ENCODE assay signal across 16 cellular contexts in the genomic region with DNA sequence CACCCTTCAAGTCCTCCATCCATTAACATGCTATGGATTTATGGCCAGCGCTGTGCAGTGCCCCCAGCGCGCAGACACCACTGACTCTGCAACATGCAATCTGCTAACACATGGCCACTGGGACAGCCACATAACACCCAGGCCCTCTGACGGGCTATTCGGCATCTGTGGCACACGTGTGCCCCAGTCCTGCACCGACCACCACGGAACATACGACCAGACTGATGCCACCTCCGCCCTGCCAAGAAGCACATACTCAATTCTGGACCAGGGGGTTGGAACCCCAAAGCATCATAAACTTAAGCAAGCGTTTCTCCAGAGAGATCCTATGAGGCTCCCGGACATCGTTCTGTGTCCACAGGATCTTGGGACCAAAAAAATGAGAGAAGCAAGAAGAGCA. TPM values are rescaled to one million over a fixed set of nuclear protein-coding genes. Genes with fewer than 3 reads are reported as not detected.
A peak's percentile ranks its signal among the peaks of the same experiment; 100 is the strongest.
DNase-seq lines count a peak whose midpoint lies in the region; ATAC-seq and TF ChIP-seq lines count a peak whose summit lies in the region.
"Had no signal": no experiment of that assay in that cellular context is flagged by ENCODE, and none has a peak within 500 bp of the region (broad histone marks: within the 10 kb centered on the region; RNA-seq: fewer than 3 reads in every experiment).

No MANE protein-coding gene starts in this region.

- H3K27ac Mint-ChIP-seq in activated T-cell treated with anti-CD3 and anti-CD28 coated beads, Interleukin-2, amount 50 U/mL, for 72 hours: peak overlapping the region; percentile 89
- H3K27ac Mint-ChIP-seq in activated B cell treated with CpG ODN at 0.5 μM for 24 hours (peak overlapping the region; percentile 91), glutamatergic neuron (ENCODE audit: unreplicated experiment) (peak overlapping the region; percentile 59), CD14-positive monocyte (peak overlapping the region in 2 of 7 donors; percentile 71 to 95)
- H3K27ac Mint-ChIP-seq in stimulated activated effector memory CD8-positive, alpha-beta T cell treated with anti-CD3 and anti-CD28 coated beads, Interleukin-12 subunit alpha, Interleukin-12 subunit beta, amount 100 ng/mL, for 72 hours: peak overlapping the region; percentile 91

- intact Hi-C loops in activated B cell treated with CpG ODN at 0.5 μM for 24 hours (cut with micrococcal nuclease): no loop called here
- intact Hi-C loops in CD14-positive monocyte (cut with micrococcal nuclease): loop anchor here in 1 of 2 donors (10.0 kb wide), 1 partner anchor 92 kb away; no protein-coding TSS in a partner anchor

- H3K4me3 Mint-ChIP-seq in activated T-cell treated with anti-CD3 and anti-CD28 coated beads, Interleukin-2, amount 50 U/mL, for 72 hours: peak overlapping the region; percentile 86 to 98
- H3K4me3 Mint-ChIP-seq in activated B cell treated with CpG ODN at 0.5 μM for 24 hours: peak overlapping the region; percentile 53
- H3K4me3 Mint-ChIP-seq in glutamatergic neuron (ENCODE audit: unreplicated experiment): peak overlapping the region; percentile 55
- peak overlapping the region; percentile 87 for H3K4me3 Mint-ChIP-seq in stimulated activated effector memory CD8-positive, alpha-beta T cell treated with anti-CD3 and anti-CD28 coated beads, Interleukin-12 subunit alpha, Interleukin-12 subunit beta, amount 100 ng/mL, for 72 hours
- no peak overlapping the region for H3K4me3 Mint-ChIP-seq in CD14-positive monocyte

- peaks cover 99% of the 10 kb centered on the region for H3K4me1 Mint-ChIP-seq in activated T-cell treated with anti-CD3 and anti-CD28 coated beads, Interleukin-2, amount 50 U/mL, for 72 hours (ENCODE audit: low read depth)
- H3K4me1 Mint-ChIP-seq in activated B cell treated with CpG ODN at 0.5 μM for 24 hours: peaks cover 99% of the 10 kb centered on the region
- peaks cover 58% of the 10 kb centered on the region for H3K4me1 Mint-ChIP-seq in glutamatergic neuron (ENCODE audit: low read depth, unreplicated experiment)
- H3K4me1 Mint-ChIP-seq in stimulated activated effector memory CD8-positive, alpha-beta T cell treated with anti-CD3 and anti-CD28 coated beads, Interleukin-12 subunit alpha, Interleukin-12 subunit beta, amount 100 ng/mL, for 72 hours: peaks cover 97% of the 10 kb centered on the region
- H3K4me1 Mint-ChIP-seq in CD14-positive monocyte: peaks cover 91% of the 10 kb centered on the region

- peaks cover 0 to 2% of the 10 kb centered on the region in 2 donors for H3K9me3 Mint-ChIP-seq in activated T-cell treated with anti-CD3 and anti-CD28 coated beads, Interleukin-2, amount 50 U/mL, for 72 hours
- no peaks in the 10 kb centered on the region for H3K9me3 Mint-ChIP-seq in activated B cell treated with CpG ODN at 0.5 μM for 24 hours
- peaks cover 24% of the 10 kb centered on the region for H3K9me3 Mint-ChIP-seq in glutamatergic neuron (ENCODE audit: unreplicated experiment)
- H3K9me3 Mint-ChIP-seq in stimulated activated effector memory CD8-positive, alpha-beta T cell treated with anti-CD3 and anti-CD28 coated beads, Interleukin-12 subunit alpha, Interleukin-12 subunit beta, amount 100 ng/mL, for 72 hours: peaks cover 3% of the 10 kb centered on the region
- peaks cover 0 to 2% (median 0%) of the 10 kb centered on the region in 7 donors for H3K9me3 Mint-ChIP-seq in CD14-positive monocyte

- TF ChIP-seq CTCF in activated B cell treated with CpG ODN at 0.5 μM for 24 hours (IDR thresholded peaks at IDR 0.05) (no peak), glutamatergic neuron (IDR thresholded peaks at IDR 0.05; ENCODE audit: partially characterized antibody, unreplicated experiment) (no peak), CD14-positive monocyte (IDR thresholded peaks at IDR 0.05) (no peak)

- POLR2A ChIA-PET in activated B cell treated with CpG ODN at 0.5 μM for 24 hours (lab: Charles Lee): interaction anchor here (0.6 to 0.7 kb wide), 6 partner anchors 17 to 1441 kb away, joined by 3 to 6 read pairs (median 4); no protein-coding TSS in a partner anchor

- DNase-seq in activated T-cell treated with anti-CD3 and anti-CD28 coated beads, Interleukin-2, amount 50 U/mL, for 72 hours: no peak
- no peak for DNase-seq in activated T-cell treated with anti-CD3 and anti-CD28 coated beads, Interleukin-2, amount 50 U/mL, for 48 hours
- DNase-seq in activated B cell treated with CpG ODN at 0.5 μM for 24 hours: no peak
- no peak for DNase-seq in glutamatergic neuron
- no peak for DNase-seq in stimulated activated effector memory CD8-positive, alpha-beta T cell treated with anti-CD3 and anti-CD28 coated beads, Interleukin-12 subunit alpha, Interleukin-12 subunit beta, amount 100 ng/mL, for 72 hours (ENCODE audit: low spot score in 2 of 2)
- DNase-seq in C1 segment of cervical spinal cord (lab: John Stamatoyannopoulos, UW): no peak
- DNase-seq in CD14-positive monocyte (ENCODE audit: low spot score): no peak
- DNase-seq in glomerular visceral epithelial cell (ENCODE audit: extremely low spot score): no peak
- DNase-seq: amniotic stem cell; dermis blood vessel endothelial cell; DMS79 treated with DMSO at 0.1 percent for 48 hours; NCI-H1105 treated with DMSO at 0.1 percent for 48 hours; NCI-H510A; ovary; stimulated activated CD4-positive, alpha-beta T cell treated with anti-CD3 and anti-CD28 coated beads, Interleukin-12 subunit alpha, Interleukin-12 subunit beta, amount 100 ng/mL, for 4 hours; SW 1271 had no signal

- ATAC-seq in activated T-cell treated with anti-CD3 and anti-CD28 coated beads, Interleukin-2, amount 50 U/mL, for 72 hours (replicated peaks in 1 of 2): no peak
- ATAC-seq in activated B cell treated with CpG ODN at 0.5 μM for 24 hours (ENCODE audit: low read depth): no peak
- ATAC-seq in stimulated activated effector memory CD8-positive, alpha-beta T cell treated with anti-CD3 and anti-CD28 coated beads, Interleukin-12 subunit alpha, Interleukin-12 subunit beta, amount 100 ng/mL, for 72 hours: no peak

- no peaks in the 10 kb centered on the region for H3K27me3 Mint-ChIP-seq in activated T-cell treated with anti-CD3 and anti-CD28 coated beads, Interleukin-2, amount 50 U/mL, for 72 hours (ENCODE audit: low read depth)
- H3K27me3 Mint-ChIP-seq in activated B cell treated with CpG ODN at 0.5 μM for 24 hours: no peaks in the 10 kb centered on the region
- peaks cover 13% of the 10 kb centered on the region for H3K27me3 Mint-ChIP-seq in glutamatergic neuron (ENCODE audit: unreplicated experiment)
- peaks cover 0 to 2% (median 0%) of the 10 kb centered on the region in 3 donors for H3K27me3 Mint-ChIP-seq in CD14-positive monocyte (ENCODE audit: low read depth in 3 of 3)

- CTCF ChIA-PET in activated B cell treated with CpG ODN at 0.5 μM for 24 hours (lab: Charles Lee): no interaction called here

- H3K36me3 Mint-ChIP-seq in activated T-cell treated with anti-CD3 and anti-CD28 coated beads, Interleukin-2, amount 50 U/mL, for 72 hours (ENCODE audit: insufficient read depth in 2 of 2): peaks cover 14 to 18% of the 10 kb centered on the region in 2 donors
- H3K36me3 Mint-ChIP-seq in activated B cell treated with CpG ODN at 0.5 μM for 24 hours (ENCODE audit: low read depth) (peaks cover 6% of the 10 kb centered on the region), glutamatergic neuron (ENCODE audit: unreplicated experiment) (peaks cover 9% of the 10 kb centered on the region), CD14-positive monocyte (peaks cover 14 to 18% of the 10 kb centered on the region in 2 donors)
- peaks cover 81% of the 10 kb centered on the region for H3K36me3 Mint-ChIP-seq in stimulated activated effector memory CD8-positive, alpha-beta T cell treated with anti-CD3 and anti-CD28 coated beads, Interleukin-12 subunit alpha, Interleukin-12 subunit beta, amount 100 ng/mL, for 72 hours

RNA-seq across cellular contexts. Expression of gene STK24, which starts 9.8 kb away (rescaled TPM):
- 100 to 1,000 TPM; 175 to 207 TPM for total RNA-seq in activated T-cell treated with anti-CD3 and anti-CD28 coated beads, Interleukin-2, amount 50 U/mL, for 72 hours
- total RNA-seq in activated B cell treated with CpG ODN at 0.5 μM for 24 hours (74.8 and 84.8 TPM in 2 replicates), glutamatergic neuron (ENCODE audit: unreplicated experiment) (188 TPM)
- polyA plus RNA-seq in CD14-positive monocyte: 10 to 100 TPM; 14.2 to 28.9 TPM

Comparison
In these comparisons a context has a peak if more than half of its experiments do, and no peak if none do; other contexts are left out.
1. H3K4me3 Mint-ChIP-seq: peak in activated T-cell treated with anti-CD3 and anti-CD28 coated beads, Interleukin-2, amount 50 U/mL, for 72 hours (2 of 2), activated B cell treated with CpG ODN at 0.5 μM for 24 hours (single experiment), glutamatergic neuron (single experiment) and stimulated activated effector memory CD8-positive, alpha-beta T cell treated with anti-CD3 and anti-CD28 coated beads, Interleukin-12 subunit alpha, Interleukin-12 subunit beta, amount 100 ng/mL, for 72 hours (single experiment); none in CD14-positive monocyte (0 of 2).